ENCODE assay signal across 1 cellular context in genomic region chr1:25232027-25232865, GRCh38.
TF ChIP-seq lines count a peak whose summit lies in the region.

Gene SYF2 (minus strand): TSS chr1:25232502. CDS start chr1:25232467, 35 bp downstream.

TF ChIP-seq in HepG2, 621 proteins besides CTCF, POLR2A, EP300 and RAD21 (continued from another document and continues in another):
- TF ChIP-seq CHD4 (IDR thresholded peaks at IDR 0.05; ENCODE audit: borderline replicate concordance, low read length) (no peak), MAFK (conservative IDR thresholded peaks at IDR 0.05 in 1 of 2, IDR thresholded peaks at IDR 0.05 in 1 of 2; ENCODE audit: low read length in 2 of 2) (no peak), E2F1 (CRISPR knock-in tag; IDR thresholded peaks at IDR 0.05) (no peak), FIP1L1 (IDR thresholded peaks at IDR 0.05; ENCODE audit: borderline replicate concordance, insufficient read depth, low read depth, low read length) (no peak), PAWR (CRISPR knock-in tag; IDR thresholded peaks at IDR 0.05; ENCODE audit: borderline replicate concordance) (no peak), SP1 (IDR thresholded peaks at IDR 0.05) (no peak), SP1 (CRISPR knock-in tag; IDR thresholded peaks at IDR 0.05) (peak; percentile 86), HNF4A (CRISPR knock-in tag; IDR thresholded peaks at IDR 0.05) (no peak), CAMTA2 (CRISPR knock-in tag; IDR thresholded peaks at IDR 0.05; ENCODE audit: borderline replicate concordance) (0 out of 2 replicates have a peak, but pooled peaks have one; percentile 18), TEAD3 (CRISPR knock-in tag; optimal IDR thresholded peaks at IDR 0.05; ENCODE audit: borderline replicate concordance) (peak; percentile 35), CENPX (CRISPR knock-in tag; IDR thresholded peaks at IDR 0.05) (no peak), HOMEZ (CRISPR knock-in tag; IDR thresholded peaks at IDR 0.05; ENCODE audit: low read depth) (no peak; the same call in 1 of the 2 replicates), ZNF510 (CRISPR knock-in tag; IDR thresholded peaks at IDR 0.05; ENCODE audit: low read depth) (no peak), ARHGAP35 (CRISPR knock-in tag; IDR thresholded peaks at IDR 0.05; ENCODE audit: borderline replicate concordance) (0 out of 2 replicates have a peak, but pooled peaks have one; percentile 54), HNRNPL (IDR thresholded peaks at IDR 0.05; ENCODE audit: low read depth, low read length) (0 out of 2 replicates have a peak, but pooled peaks have one; percentile 34), ZSCAN21 (CRISPR knock-in tag; IDR thresholded peaks at IDR 0.05; ENCODE audit: borderline replicate concordance) (no peak), CBFB (CRISPR knock-in tag; IDR thresholded peaks at IDR 0.05) (0 out of 2 replicates have a peak, but pooled peaks have one; percentile 25), MYPOP (CRISPR knock-in tag; IDR thresholded peaks at IDR 0.05) (no peak), NR2F6 (IDR thresholded peaks at IDR 0.05) (no peak), NR2F6 (CRISPR knock-in tag; IDR thresholded peaks at IDR 0.05) (peak; percentile 9; the same call in 1 of the 2 replicates), ZFAT (CRISPR knock-in tag; conservative IDR thresholded peaks at IDR 0.05) (no peak), FLYWCH1 (CRISPR knock-in tag; IDR thresholded peaks at IDR 0.05) (no peak), ZZZ3 (CRISPR knock-in tag; IDR thresholded peaks at IDR 0.05; ENCODE audit: borderline replicate concordance) (peak; percentile 18; the same call in 1 of the 2 replicates), ZNF24 (IDR thresholded peaks at IDR 0.05) (no peak), HNF4G (IDR thresholded peaks at IDR 0.05; ENCODE audit: borderline replicate concordance, low read depth, low read length) (no peak), HNF4G (CRISPR knock-in tag; IDR thresholded peaks at IDR 0.05; ENCODE audit: borderline replicate concordance, low read depth) (no peak), ARNT (IDR thresholded peaks at IDR 0.05) (no peak), MNT (IDR thresholded peaks at IDR 0.05) (peak; percentile 57), GMEB1 (CRISPR knock-in tag; IDR thresholded peaks at IDR 0.05; ENCODE audit: borderline replicate concordance) (peak; percentile 78; the same call in 1 of the 2 replicates), ZNF790 (CRISPR knock-in tag; IDR thresholded peaks at IDR 0.05; ENCODE audit: borderline replicate concordance) (no peak), ZNF687 (CRISPR knock-in tag; IDR thresholded peaks at IDR 0.05) (peak; percentile 81), ZNF143 (CRISPR knock-in tag; IDR thresholded peaks at IDR 0.05) (no peak), ZEB1 (IDR thresholded peaks at IDR 0.05; ENCODE audit: insufficient replicate concordance, low read depth) (peak; percentile 25), SNAPC5 (CRISPR knock-in tag; IDR thresholded peaks at IDR 0.05; ENCODE audit: borderline replicate concordance) (no peak), ZBTB49 (CRISPR knock-in tag; IDR thresholded peaks at IDR 0.05; ENCODE audit: borderline replicate concordance) (0 out of 2 replicates have a peak, but pooled peaks have one; percentile 42), PHF21A (CRISPR knock-in tag; IDR thresholded peaks at IDR 0.05) (no peak), ZKSCAN5 (CRISPR knock-in tag; IDR thresholded peaks at IDR 0.05) (no peak), ZNF883 (CRISPR knock-in tag; IDR thresholded peaks at IDR 0.05; ENCODE audit: not compliant biosample characterization) (no peak), GABPA (IDR thresholded peaks at IDR 0.05; ENCODE audit: low read depth, low read length) (peak; percentile 87), GABPA (CRISPR knock-in tag; IDR thresholded peaks at IDR 0.05; ENCODE audit: low read depth) (peak; percentile 99), ZNF230 (CRISPR knock-in tag; IDR thresholded peaks at IDR 0.05) (no peak), ZNF629 (CRISPR knock-in tag; conservative IDR thresholded peaks at IDR 0.05) (no peak), ZFY (CRISPR knock-in tag; IDR thresholded peaks at IDR 0.05) (peak; percentile 94), JARID2 (CRISPR knock-in tag; IDR thresholded peaks at IDR 0.05; ENCODE audit: insufficient replicate concordance) (no peak), MEF2D (CRISPR knock-in tag; IDR thresholded peaks at IDR 0.05) (peak; percentile 33; the same call in 1 of the 2 replicates), SALL2 (CRISPR knock-in tag; IDR thresholded peaks at IDR 0.05) (peak; percentile 42; the same call in 1 of the 2 replicates), ZNF354B (CRISPR knock-in tag; IDR thresholded peaks at IDR 0.05) (no peak), ZHX1 (CRISPR knock-in tag; IDR thresholded peaks at IDR 0.05; ENCODE audit: low read depth) (0 out of 2 replicates have a peak, but pooled peaks have one; percentile 17), NKX3-1 (CRISPR knock-in tag; IDR thresholded peaks at IDR 0.05) (no peak), NR3C1 (CRISPR knock-in tag; IDR thresholded peaks at IDR 0.05) (no peak)
